28 cellular contexts compared by ENCODE assay signal in the genomic region with DNA sequence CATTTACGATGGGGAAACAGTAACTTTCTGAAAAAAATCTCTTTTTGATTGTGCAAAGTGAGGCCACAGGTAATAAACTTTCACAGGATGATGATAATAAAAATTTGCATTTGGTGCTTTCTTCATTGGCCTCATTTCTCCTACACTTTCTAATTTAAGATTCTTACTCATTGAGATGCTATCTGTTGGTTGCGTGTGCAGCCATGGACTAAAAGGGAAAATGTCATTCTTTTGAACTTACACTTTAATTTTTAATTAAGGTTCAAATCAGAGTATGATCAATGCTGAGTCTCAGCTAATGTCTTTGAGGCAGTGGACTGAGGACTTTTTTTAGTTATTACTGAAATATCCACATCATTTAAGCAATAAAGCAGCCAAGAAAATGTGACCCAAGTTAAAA.
"Had no signal": no experiment of that assay in that cellular context is flagged by ENCODE, and none has a peak within 500 bp of the region (broad histone marks: within the 10 kb centered on the region; RNA-seq: fewer than 3 reads in every experiment).

No MANE protein-coding gene starts in this region.

- H3K36me3 ChIP-seq: neural progenitor cell, sigmoid colon, suprapubic skin, vagina had no signal

- H2AFZ ChIP-seq: hepatocyte, neural progenitor cell had no signal

- H3K9me3 ChIP-seq: esophagus muscularis mucosa, mucosa of descending colon, psoas muscle, sigmoid colon, spleen, suprapubic skin, vagina had no signal

- H3K4me2 ChIP-seq: hepatocyte, neural progenitor cell had no signal

- H3K4me3 ChIP-seq: esophagus muscularis mucosa, gastroesophageal sphincter, heart left ventricle, hepatocyte, lung, mucosa of descending colon, neural progenitor cell, psoas muscle, sigmoid colon, skin epidermis, spleen, suprapubic skin, vagina had no signal

- H3K79me2 ChIP-seq: hepatocyte had no signal

- DNase-seq: effector memory CD4-positive, alpha-beta T cell; foreskin keratinocyte; heart left ventricle; kidney; mesenchymal stem cell; mucosa of descending colon; naive thymus-derived CD4-positive, alpha-beta T cell; psoas muscle; right cardiac atrium; sigmoid colon; spleen; stimulated activated CD4-positive, alpha-beta T cell treated with anti-CD3 and anti-CD28 coated beads, Interleukin-2, amount 100 ng/mL, for 48 hours; stimulated activated naive CD4-positive, alpha-beta T cell; stimulated activated naive CD8-positive, alpha-beta T cell treated with anti-CD3 and anti-CD28 coated beads, Interleukin-15, amount 100 ng/mL, for 72 hours; trophoblast cell had no signal

- H3K27ac Mint-ChIP-seq: dendritic cell treated with granulocyte-macrophage colony-stimulating factor and Interleukin-4, amounts not matched to agents 40 ng/mL and 50 ng/mL, for 4 days; mesothelial cell of epicardium; nephron; neural progenitor cell; stimulated activated naive CD8-positive, alpha-beta T cell treated with anti-CD3 and anti-CD28 coated beads, Interleukin-15, amount 100 ng/mL, for 72 hours had no signal

- H3K4me1 Mint-ChIP-seq: neural progenitor cell; stimulated activated naive CD8-positive, alpha-beta T cell treated with anti-CD3 and anti-CD28 coated beads, Interleukin-15, amount 100 ng/mL, for 72 hours had no signal

- H3K27me3 Mint-ChIP-seq: dendritic cell treated with granulocyte-macrophage colony-stimulating factor and Interleukin-4, amounts not matched to agents 40 ng/mL and 50 ng/mL, for 4 days; naive thymus-derived CD4-positive, alpha-beta T cell; stimulated activated naive CD8-positive, alpha-beta T cell treated with anti-CD3 and anti-CD28 coated beads, Interleukin-15, amount 100 ng/mL, for 72 hours had no signal

- H3K9ac ChIP-seq: neural progenitor cell had no signal

- H3K4me1 ChIP-seq: esophagus muscularis mucosa, gastroesophageal sphincter, heart left ventricle, neural progenitor cell, psoas muscle, sigmoid colon, spleen, suprapubic skin, vagina had no signal

- H3K27me3 ChIP-seq: esophagus muscularis mucosa, foreskin keratinocyte, gastroesophageal sphincter, heart left ventricle, hepatocyte, neural progenitor cell, sigmoid colon, spleen, suprapubic skin, vagina had no signal

- FAIRE-seq: colon, endothelial cell of umbilical vein, kidney had no signal

- H3K9me3 Mint-ChIP-seq: dendritic cell treated with granulocyte-macrophage colony-stimulating factor and Interleukin-4, amounts not matched to agents 40 ng/mL and 50 ng/mL, for 4 days; neural progenitor cell had no signal

- H3K27ac ChIP-seq: esophagus muscularis mucosa, foreskin keratinocyte, gastroesophageal sphincter, heart left ventricle, hepatocyte, neural progenitor cell, psoas muscle, sigmoid colon, skin epidermis, spleen, suprapubic skin, vagina had no signal

- H3K4me3 Mint-ChIP-seq: dendritic cell treated with granulocyte-macrophage colony-stimulating factor and Interleukin-4, amounts not matched to agents 40 ng/mL and 50 ng/mL, for 4 days; mesothelial cell of epicardium; naive thymus-derived CD4-positive, alpha-beta T cell; nephron; neural progenitor cell; stimulated activated naive CD8-positive, alpha-beta T cell treated with anti-CD3 and anti-CD28 coated beads, Interleukin-15, amount 100 ng/mL, for 72 hours had no signal
